In the genomic region with DNA sequence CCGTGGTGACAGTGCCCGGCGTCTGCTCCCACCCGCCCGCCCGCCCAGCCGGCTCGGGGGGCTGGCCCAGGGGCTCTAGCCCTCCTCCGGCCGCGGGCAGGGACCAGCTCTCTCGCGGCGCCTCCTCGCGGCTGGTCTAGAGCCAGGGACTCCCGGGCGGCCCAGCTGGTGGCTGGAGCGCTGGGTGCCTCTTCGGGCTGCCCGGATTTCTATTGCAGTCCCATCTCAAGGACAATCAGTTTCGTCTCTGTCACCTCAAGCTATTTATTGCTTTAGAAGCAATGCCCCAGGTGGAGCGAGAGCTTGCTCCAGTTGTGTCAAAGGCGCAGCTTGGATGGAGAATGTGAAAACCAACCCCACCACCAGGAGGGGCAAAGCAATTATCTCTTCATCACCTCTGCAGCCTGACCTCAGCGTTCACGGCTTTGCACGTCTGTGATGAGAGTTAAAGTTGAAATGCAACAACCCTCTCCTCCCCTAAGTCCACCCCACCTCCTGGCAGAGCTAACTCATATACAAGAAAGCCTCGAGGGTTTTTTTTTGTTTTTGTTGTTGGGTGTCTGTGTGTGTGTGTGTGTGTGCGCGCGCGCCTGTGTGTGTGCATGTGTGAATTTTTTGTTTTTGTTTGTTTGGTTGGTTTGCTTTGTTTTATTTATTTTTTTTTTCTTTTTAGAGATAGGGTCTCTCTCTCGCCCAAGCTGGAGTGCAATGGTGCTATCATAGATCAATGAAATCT, we compare ENCODE assay signal across 9 cellular contexts. TPM values are rescaled to one million over a fixed set of nuclear protein-coding genes. Genes with fewer than 3 reads are reported as not detected.
DNase-seq lines count a peak whose midpoint lies in the region; ATAC-seq and TF ChIP-seq lines count a peak whose summit lies in the region.
"Had no signal": no experiment of that assay in that cellular context is flagged by ENCODE, and none has a peak within 500 bp of the region (broad histone marks: within the 10 kb centered on the region; RNA-seq: fewer than 3 reads in every experiment).

Gene ITGA8 (minus strand): TSS at position 24 of the 736 bp plus-strand sequence. CDS start 151 bp downstream, outside the sequence.

- H2AFZ ChIP-seq in ACC112 (ENCODE audit: low read length, unreplicated experiment), result peak within 1 kb of the TSS; percentile 48

- peaks cover 37% of the 10 kb centered on the region for H3K27me3 ChIP-seq in ACC112 (ENCODE audit: insufficient read depth, low read length)
- peaks cover 17% of the 10 kb centered on the region for H3K27me3 ChIP-seq in colonic mucosa
- peaks cover 6% of the 10 kb centered on the region for H3K27me3 ChIP-seq in lung (ENCODE audit: control insufficient read depth, insufficient read depth)
- H3K27me3 ChIP-seq in CD4-positive, alpha-beta T cell (ENCODE audit: control insufficient read depth, insufficient read depth, low read length), result peaks cover 38% of the 10 kb centered on the region

- no peak within 1 kb of the TSS; the same call in 1 of the 2 replicates for H3K4me3 Mint-ChIP-seq in HFFc6
- no peak within 1 kb of the TSS for H3K4me3 Mint-ChIP-seq in CD4-positive, alpha-beta T cell

- H3K9me3 ChIP-seq in colonic mucosa, result no peaks in the 10 kb centered on the region
- no peaks in the 10 kb centered on the region for H3K9me3 ChIP-seq in lung (ENCODE audit: control insufficient read depth in 2 of 2, insufficient read depth in 1 of 2, low read length in 1 of 2)
- H3K9me3 ChIP-seq in CD4-positive, alpha-beta T cell (ENCODE audit: control insufficient read depth, low read length), result no peaks in the 10 kb centered on the region

- ATAC-seq in lung (ENCODE audit: insufficient read depth, low FRiP score), result peak; percentile 50
- no peak for ATAC-seq in GM21619 (IDR thresholded peaks at IDR 0.05; ENCODE audit: unreplicated experiment)
- no peak for ATAC-seq in GM19463 (IDR thresholded peaks at IDR 0.05; ENCODE audit: unreplicated experiment)
- ATAC-seq in CD4-positive, alpha-beta T cell (ENCODE audit: poor library complexity), result no peak

- H3K36me3 ChIP-seq in ACC112 (ENCODE audit: insufficient read depth, low read length) (no peaks in the 10 kb centered on the region), colonic mucosa (no peaks in the 10 kb centered on the region), lung (ENCODE audit: control insufficient read depth in 2 of 2, insufficient read depth in 2 of 2, low read length in 2 of 2) (no peaks in the 10 kb centered on the region)

- intact Hi-C loops in colonic mucosa (cut with DNase I), result loop anchor here (5.0 to 10.0 kb wide), 2 partner anchors 135 to 288 kb away; no protein-coding TSS in a partner anchor
- intact Hi-C loops in CD4-positive, alpha-beta T cell (cut with DNase I, micrococcal nuclease), result no loop called here

- no peaks in the 10 kb centered on the region for H3K9me3 Mint-ChIP-seq in HFFc6
- no peaks in the 10 kb centered on the region for H3K9me3 Mint-ChIP-seq in CD4-positive, alpha-beta T cell

- peak within 1 kb of the TSS; percentile 55 to 58 for H3K9ac ChIP-seq in colonic mucosa (ENCODE audit: low read depth in 2 of 2, low read length in 2 of 2)

- H3K4me1 ChIP-seq in ACC112 (ENCODE audit: control insufficient read depth, insufficient read depth, low read length, unreplicated experiment), result peaks cover 5% of the 10 kb centered on the region
- no peaks in the 10 kb centered on the region for H3K4me1 ChIP-seq in colonic mucosa
- H3K4me1 ChIP-seq in lung (ENCODE audit: control insufficient read depth in 2 of 2, insufficient read depth in 2 of 2, low read length in 2 of 2), result no peaks in the 10 kb centered on the region

- CTCF ChIA-PET in CD4-positive, alpha-beta T cell (lab: Charles Lee), result interaction anchor here (0.5 kb wide), 1 partner anchor 10 kb away, joined by 3 read pairs; no protein-coding TSS in a partner anchor

- no peak within 1 kb of the TSS for H3K27ac Mint-ChIP-seq in HFFc6
- H3K27ac Mint-ChIP-seq in CD4-positive, alpha-beta T cell, result no peak within 1 kb of the TSS

- no peaks in the 10 kb centered on the region for H3K79me2 ChIP-seq in ACC112 (ENCODE audit: control insufficient read depth, insufficient read depth, low read length, unreplicated experiment)

- 15% methylated on average over 29 to 33 of the region's 33 CpGs for WGBS in lung, 2 donors

- peaks cover 38% of the 10 kb centered on the region for H3K27me3 Mint-ChIP-seq in HFFc6 (ENCODE audit: insufficient read depth)
- H3K27me3 Mint-ChIP-seq in CD4-positive, alpha-beta T cell, result peaks cover 71% of the 10 kb centered on the region

- H3K4me3 ChIP-seq in ACC112 (ENCODE audit: low read depth, low read length), result peak within 1 kb of the TSS; percentile 67
- peak within 1 kb of the TSS; percentile 37 for H3K4me3 ChIP-seq in colonic mucosa
- H3K4me3 ChIP-seq in lung, result peak within 1 kb of the TSS; percentile 36

- TF ChIP-seq CTCF in HFFc6 (IDR thresholded peaks at IDR 0.05), result peak; percentile 67
- TF ChIP-seq CTCF in colonic mucosa (IDR thresholded peaks at IDR 0.05), result no peak
- TF ChIP-seq CTCF in lung (IDR thresholded peaks at IDR 0.05; ENCODE audit: control extremely low read depth, extremely low read depth), result no peak
- TF ChIP-seq CTCF in CD4-positive, alpha-beta T cell (IDR thresholded peaks at IDR 0.05), result no peak

- H3K27ac ChIP-seq in ACC112 (ENCODE audit: low read depth, low read length) (no peak within 1 kb of the TSS), colonic mucosa (peak within 1 kb of the TSS; percentile 22), lung (ENCODE audit: low read depth in 1 of 2, low read length in 1 of 2) (peak within 1 kb of the TSS in 1 of 2 donors; percentile 81)
- no peak within 1 kb of the TSS for H3K27ac ChIP-seq in CD4-positive, alpha-beta T cell (ENCODE audit: low read depth, low read length)

- H3K36me3 Mint-ChIP-seq in HFFc6 (ENCODE audit: low read depth), result no peaks in the 10 kb centered on the region
- no peaks in the 10 kb centered on the region for H3K36me3 Mint-ChIP-seq in CD4-positive, alpha-beta T cell (ENCODE audit: low read depth)

- POLR2A ChIA-PET in CD4-positive, alpha-beta T cell (lab: Charles Lee), result no interaction called here

- peaks cover 6% of the 10 kb centered on the region for H3K4me1 Mint-ChIP-seq in HFFc6 (ENCODE audit: low read depth)
- no peaks in the 10 kb centered on the region for H3K4me1 Mint-ChIP-seq in CD4-positive, alpha-beta T cell (ENCODE audit: low read depth)

- DNase-seq in HFFc6 (no peak), colonic mucosa (peak; percentile 23), lung (ENCODE audit: low spot score) (no peak), foreskin melanocyte (no peak)
- DNase-seq in CD4-positive, alpha-beta T cell, result no peak

RNA-seq across cellular contexts. Expression of gene ITGA8, which starts in this region (rescaled TPM):
- total RNA-seq in HFFc6 (2021; fragmentation: NEBNext Ultra II Directional; extraction: Animal tissue kit (Norgen Biotek cat#: 25700)), result not detected
- total RNA-seq in colonic mucosa (1 to 10 TPM; 2.1 to 3.5 TPM), lung (100 to 1,000 TPM in 1 of 2 donors, 10 to 100 TPM in 1; 22.5 to 124 TPM)
- 1 to 10 TPM; 3.9 to 4.7 TPM for polyA plus RNA-seq in lung
- total RNA-seq in CD4-positive, alpha-beta T cell, result not detected
- total RNA-seq: activated CD8-positive, alpha-beta memory T cell treated with anti-CD3 and anti-CD28 coated beads for 36 hours had no signal

Comparison
In these comparisons a context has a peak if more than half of its experiments do, and no peak if none do; other contexts are left out.
1. RNA of gene ITGA8 (total RNA-seq): 22.5 to 124 TPM in lung; 2.1 to 3.5 TPM in colonic mucosa, not detected in HFFc6 and not detected in CD4-positive, alpha-beta T cell; every median in the first group is over 4 times any median in the second.
2. Peak in every context shown above with its lines, with median percentiles within 50 percentile points of each other: H3K4me3 ChIP-seq.